ENCODE assay signal across 9 cellular contexts in the genomic region with DNA sequence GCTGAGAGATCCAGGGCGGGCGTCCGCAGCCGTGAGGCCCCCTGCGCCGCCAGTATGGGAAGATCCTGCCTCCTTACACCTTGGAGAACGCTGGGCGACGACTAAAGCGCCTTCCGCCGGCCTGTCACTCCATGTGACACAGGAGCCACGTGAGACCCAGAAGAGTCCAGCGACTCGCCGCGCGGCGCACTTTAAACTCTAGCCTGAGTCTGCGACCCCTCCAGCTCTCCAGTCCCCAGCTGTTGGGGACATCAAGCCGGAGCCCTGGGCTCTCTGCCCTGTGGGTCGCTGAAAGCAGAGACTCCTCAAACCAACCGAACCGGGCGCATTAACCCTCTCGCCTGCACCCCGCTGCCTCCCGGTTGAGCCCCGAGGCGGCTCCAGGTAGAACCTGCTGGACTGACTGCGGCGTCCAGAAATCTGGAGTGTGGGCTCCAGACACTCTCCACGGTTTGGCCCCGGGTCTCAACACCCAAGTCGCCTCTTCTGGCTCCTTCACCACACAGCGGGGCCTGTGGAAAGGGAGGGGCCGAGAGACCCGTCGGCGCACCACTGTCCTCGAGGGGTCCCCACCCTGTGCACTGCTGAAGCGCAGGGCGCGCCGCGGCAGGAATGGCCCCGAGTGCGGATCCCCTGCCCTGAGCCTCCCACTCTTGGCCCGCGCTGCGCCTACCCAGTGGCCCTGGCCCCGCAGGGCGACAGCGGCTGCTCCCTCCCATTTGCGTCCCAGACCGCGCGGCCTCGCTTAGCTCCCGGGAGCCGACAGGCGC. TPM values are rescaled to one million over a fixed set of nuclear protein-coding genes. Genes with fewer than 3 reads are reported as not detected.
A peak's percentile ranks its signal among the peaks of the same experiment; 100 is the strongest.
DNase-seq lines count a peak whose midpoint lies in the region; ATAC-seq, FAIRE-seq and TF ChIP-seq lines count a peak whose summit lies in the region.
"Had no signal": no experiment of that assay in that cellular context is flagged by ENCODE, and none has a peak within 500 bp of the region (broad histone marks: within the 10 kb centered on the region; RNA-seq: fewer than 3 reads in every experiment).

No MANE protein-coding gene starts in this region.

- TF ChIP-seq CTCF in endothelial cell of umbilical vein (IDR thresholded peaks at IDR 0.05; ENCODE audit: extremely low read depth in 1 of 2, insufficient read depth in 1 of 2, low read depth in 1 of 2, low read length in 2 of 2) (no peak), type B pancreatic cell (conservative IDR thresholded peaks at IDR 0.05) (no peak)

- no peaks in the 10 kb centered on the region for H3K9me1 ChIP-seq in endothelial cell of umbilical vein (replicated peaks; ENCODE audit: control insufficient read depth, extremely low read depth, insufficient read depth, low read length)

- TF ChIP-seq POLR2A in endothelial cell of umbilical vein (IDR thresholded peaks at IDR 0.05; ENCODE audit: low read depth, low read length) = no peak

- H3K9ac ChIP-seq in endothelial cell of umbilical vein (replicated peaks; ENCODE audit: extremely low read depth, insufficient read depth, low read length) = no peak overlapping the region

- H3K27me3 Mint-ChIP-seq in natural killer cell treated with Interleukin-12 subunit alpha and Interleukin-12 subunit beta and Interleukin-15 and Interleukin-18, amount 100 ng/mL, for 72 hours = peaks cover 0 to under 1% of the 10 kb centered on the region in 2 donors
- H3K27me3 Mint-ChIP-seq in type B pancreatic cell = peaks cover 88% of the 10 kb centered on the region

- POLR2A ChIA-PET in endothelial cell of umbilical vein (lab: Charles Lee) = no interaction called here

- H3K4me1 ChIP-seq in endothelial cell of umbilical vein (ENCODE audit: control insufficient read depth, extremely low read depth, insufficient read depth, low read length) = peaks cover 21% of the 10 kb centered on the region

- no peaks in the 10 kb centered on the region for H3K9me3 Mint-ChIP-seq in natural killer cell treated with Interleukin-12 subunit alpha and Interleukin-12 subunit beta and Interleukin-15 and Interleukin-18, amount 100 ng/mL, for 72 hours
- H3K9me3 Mint-ChIP-seq in type B pancreatic cell = no peaks in the 10 kb centered on the region

- peaks cover 54 to 71% of the 10 kb centered on the region in 2 experiments for H3K27me3 ChIP-seq in endothelial cell of umbilical vein (ENCODE audit: control insufficient read depth in 2 of 2, insufficient read depth in 2 of 2, low read length in 2 of 2)

- H3K36me3 ChIP-seq in endothelial cell of umbilical vein (ENCODE audit: control insufficient read depth in 2 of 2, extremely low read depth in 1 of 2, insufficient read depth in 2 of 2, low read length in 2 of 2) = no peaks in the 10 kb centered on the region
- H3K36me3 ChIP-seq: SJSA1 had no signal

- H3K79me2 ChIP-seq in endothelial cell of umbilical vein (ENCODE audit: control insufficient read depth, insufficient read depth, low read length) = no peaks in the 10 kb centered on the region

- H2AFZ ChIP-seq in endothelial cell of umbilical vein (ENCODE audit: low read depth, low read length) = no peak overlapping the region

- H3K4me2 ChIP-seq in endothelial cell of umbilical vein (ENCODE audit: insufficient read depth, low read length) = no peak overlapping the region

- intact Hi-C loops in endothelial cell of umbilical vein (cut with micrococcal nuclease) = loop anchor here (10.0 kb wide), 1 partner anchor 1892 kb away; no protein-coding TSS in a partner anchor

- ATAC-seq in natural killer cell treated with Interleukin-12 subunit alpha and Interleukin-12 subunit beta and Interleukin-15 and Interleukin-18, amount 100 ng/mL, for 72 hours = no peak
- ATAC-seq in HG03378 (IDR thresholded peaks at IDR 0.05; ENCODE audit: unreplicated experiment) = no peak

- DNase-seq in activated gamma-delta T cell treated with Interleukin-2 at 50 U/mL for 16 hours (peak; percentile 11), activated gamma-delta T cell (lab: John Stamatoyannopoulos, UW) (no peak), endothelial cell of umbilical vein (ENCODE audit: low read depth, low spot score) (no peak), type B pancreatic cell (ENCODE audit: extremely low spot score, unreplicated experiment) (no peak), OCI-M1 (lab: John Stamatoyannopoulos, UW) (no peak), NCI-H128 (lab: John Stamatoyannopoulos, UW; ENCODE audit: unreplicated experiment) (no peak)
- DNase-seq in natural killer cell treated with Interleukin-12 subunit alpha and Interleukin-12 subunit beta and Interleukin-15 and Interleukin-18, amount 100 ng/mL, for 72 hours (ENCODE audit: low spot score) = peak; percentile 69

- peaks cover 13% of the 10 kb centered on the region for H3K36me3 Mint-ChIP-seq in natural killer cell treated with Interleukin-12 subunit alpha and Interleukin-12 subunit beta and Interleukin-15 and Interleukin-18, amount 100 ng/mL, for 72 hours
- no peaks in the 10 kb centered on the region for H3K36me3 Mint-ChIP-seq in type B pancreatic cell

- no peaks in the 10 kb centered on the region for H4K20me1 ChIP-seq in endothelial cell of umbilical vein (replicated peaks; ENCODE audit: control insufficient read depth, extremely low read depth, insufficient read depth, low read length)

- peak overlapping the region; percentile 98 for H3K4me3 Mint-ChIP-seq in natural killer cell treated with Interleukin-12 subunit alpha and Interleukin-12 subunit beta and Interleukin-15 and Interleukin-18, amount 100 ng/mL, for 72 hours
- H3K4me3 Mint-ChIP-seq in type B pancreatic cell = peak overlapping the region; percentile 80

- H3K27ac Mint-ChIP-seq in natural killer cell treated with Interleukin-12 subunit alpha and Interleukin-12 subunit beta and Interleukin-15 and Interleukin-18, amount 100 ng/mL, for 72 hours = no peak overlapping the region
- no peak overlapping the region for H3K27ac Mint-ChIP-seq in type B pancreatic cell

- CTCF ChIA-PET in endothelial cell of umbilical vein (lab: Charles Lee) = interaction anchor here (2.3 kb wide), 1 partner anchor 8 kb away, joined by 8 read pairs; no protein-coding TSS in a partner anchor

- peaks cover 42 to 48% of the 10 kb centered on the region in 2 donors for H3K4me1 Mint-ChIP-seq in natural killer cell treated with Interleukin-12 subunit alpha and Interleukin-12 subunit beta and Interleukin-15 and Interleukin-18, amount 100 ng/mL, for 72 hours (ENCODE audit: low read depth in 2 of 2)
- peaks cover 15% of the 10 kb centered on the region for H3K4me1 Mint-ChIP-seq in type B pancreatic cell (ENCODE audit: unreplicated experiment)

- no peaks in the 10 kb centered on the region for H3K9me3 ChIP-seq in endothelial cell of umbilical vein (replicated peaks; ENCODE audit: control insufficient read depth, insufficient read depth, low read length)

- BruUV-seq in endothelial cell of umbilical vein (replicated peaks; lab: Mats Ljungman, UMichigan) = no TSS peak

- no peak overlapping the region for H3K4me3 ChIP-seq in endothelial cell of umbilical vein (replicated peaks in 1 of 3; ENCODE audit: insufficient read depth in 1 of 3, low read depth in 1 of 3, low read length in 3 of 3)
- H3K4me3 ChIP-seq: SJSA1 had no signal

- no peak for FAIRE-seq in endothelial cell of umbilical vein (lab: Jason Lieb, UNC)

- H3K27ac ChIP-seq in endothelial cell of umbilical vein (ENCODE audit: insufficient read depth, low read depth, low read length) = no peak overlapping the region
- H3K27ac ChIP-seq: SJSA1 had no signal

- dilution Hi-C loops in endothelial cell of umbilical vein (cut with MboI; ENCODE audit: extremely low pct_ligation_motif_present, low sequenced_read_pairs) = no loop called here

TF ChIP-seq in endothelial cell of umbilical vein, 7 proteins besides CTCF, POLR2A, EP300 and RAD21:
- TF ChIP-seq MYC (IDR thresholded peaks at IDR 0.05; ENCODE audit: low read depth, low read length) (no peak), EZH2 (IDR thresholded peaks at IDR 0.05; ENCODE audit: borderline replicate concordance, low read depth, low read length, severe bottlenecking) (peak; percentile 89), POLR2AphosphoS5 (IDR thresholded peaks at IDR 0.05; ENCODE audit: insufficient read depth, low read depth, low read length) (no peak), JUN (IDR thresholded peaks at IDR 0.05; ENCODE audit: borderline replicate concordance, insufficient read depth, insufficient read length, low read depth) (no peak), FOS (IDR thresholded peaks at IDR 0.05; ENCODE audit: borderline replicate concordance, insufficient read depth, low read length) (no peak), GATA2 (IDR thresholded peaks at IDR 0.05; ENCODE audit: insufficient read depth, insufficient read length, low read depth, low read length) (no peak)

RNA-seq across cellular contexts. Expression of gene SFMBT2, which starts 1.8 kb away (rescaled TPM):
- total RNA-seq in endothelial cell of umbilical vein (0.44 and 0.64 TPM in 2 replicates), type B pancreatic cell (ENCODE audit: low replicate concordance) (5.4 and 7.2 TPM in 2 replicates)
- polyA plus RNA-seq in endothelial cell of umbilical vein = 0.08 and 0.14 TPM in 2 replicates
- polyA plus RNA-seq in endothelial cell of umbilical vein (2011; cell fraction: cytosol; rRNA removed) = 0.08 TPM in 2 replicates
- 0.47 and 0.56 TPM in 2 replicates for polyA plus RNA-seq in endothelial cell of umbilical vein (2011; cell fraction: nucleus; rRNA removed)
- 0.16 and 0.20 TPM in 2 replicates for polyA plus RNA-seq in endothelial cell of umbilical vein (2012)
- 0.74 and 1.6 TPM in 2 replicates for polyA minus RNA-seq in endothelial cell of umbilical vein
- 12.3 TPM for polyA minus RNA-seq in endothelial cell of umbilical vein (2011; cell fraction: cytosol; rRNA and poly(A)+ RNA removed)
- polyA minus RNA-seq in endothelial cell of umbilical vein (2011; cell fraction: nucleus; rRNA and poly(A)+ RNA removed) = 1.3 and 1.6 TPM in 2 replicates
- total RNA-seq in natural killer cell treated with Interleukin-12 subunit alpha and Interleukin-12 subunit beta and Interleukin-15 and Interleukin-18, amount 100 ng/mL, for 72 hours = 100 to 1,000 TPM in 1 of 2 donors, 10 to 100 TPM in 1; 94.9 to 101 TPM

Comparison
In these comparisons a context has a peak if more than half of its experiments do, and no peak if none do; other contexts are left out.
1. DNase-seq: peak in activated gamma-delta T cell treated with Interleukin-2 at 50 U/mL for 16 hours (single experiment) and natural killer cell treated with Interleukin-12 subunit alpha and Interleukin-12 subunit beta and Interleukin-15 and Interleukin-18, amount 100 ng/mL, for 72 hours (single experiment); none in activated gamma-delta T cell (single experiment), endothelial cell of umbilical vein (single experiment), type B pancreatic cell (single experiment), OCI-M1 (single experiment) and NCI-H128 (single experiment).
2. RNA of gene SFMBT2, which starts 1.8 kb away (total RNA-seq): 94.9 to 101 TPM in natural killer cell treated with Interleukin-12 subunit alpha and Interleukin-12 subunit beta and Interleukin-15 and Interleukin-18, amount 100 ng/mL, for 72 hours; 5.4 to 7.2 TPM in type B pancreatic cell and 0.44 to 0.64 TPM in endothelial cell of umbilical vein; every median in the first group is over 10 times any median in the second.